12 cellular contexts compared by ENCODE assay signal in the genomic region with DNA sequence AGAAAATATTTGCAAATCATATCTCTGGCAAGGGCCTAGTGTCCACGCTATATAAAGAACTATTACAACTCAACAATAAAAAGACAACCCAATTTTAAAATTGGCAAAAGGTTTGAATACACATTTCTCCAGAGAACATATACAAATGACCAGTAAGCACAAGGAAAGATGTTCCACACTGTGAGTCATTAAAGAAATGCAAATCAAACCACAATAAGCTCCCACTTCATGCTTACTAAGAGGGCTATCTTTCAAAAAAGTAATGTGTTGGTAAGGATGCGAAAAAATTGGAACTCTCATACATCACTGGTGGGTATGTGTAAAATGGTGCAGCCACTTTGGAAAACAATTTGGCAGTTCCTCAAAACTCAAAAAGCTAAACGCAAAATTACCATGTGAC.
DNase-seq lines count a peak whose midpoint lies in the region; ATAC-seq and TF ChIP-seq lines count a peak whose summit lies in the region.
"Had no signal": no experiment of that assay in that cellular context is flagged by ENCODE, and none has a peak within 500 bp of the region (broad histone marks: within the 10 kb centered on the region; RNA-seq: fewer than 3 reads in every experiment).

No MANE protein-coding gene starts in this region.

- no peaks in the 10 kb centered on the region for H3K36me3 ChIP-seq in gastroesophageal sphincter

- H3K27ac ChIP-seq in gastroesophageal sphincter (no peak overlapping the region), coronary artery (no peak overlapping the region)

- ATAC-seq in GM18517 (IDR thresholded peaks at IDR 0.05; ENCODE audit: unreplicated experiment) (no peak), gastroesophageal sphincter (no peak)

- 74 to 91% methylated on average over 3 of the region's 3 CpGs for WGBS in gastroesophageal sphincter (ENCODE audit: low coverage in 1 of 2), 2 donors

- TF ChIP-seq EP300 in gastroesophageal sphincter (IDR thresholded peaks at IDR 0.05): no peak

- peaks cover 0 to 6% (median 0%) of the 10 kb centered on the region in 3 donors for H3K9me3 ChIP-seq in gastroesophageal sphincter

- TF ChIP-seq CTCF in epithelial cell of esophagus (IDR thresholded peaks at IDR 0.05; ENCODE audit: insufficient read depth, low read depth, low read length, missing control alignments) (no peak), gastroesophageal sphincter (IDR thresholded peaks at IDR 0.05) (no peak), coronary artery (IDR thresholded peaks at IDR 0.05) (no peak)

- DNase-seq in EL (peak; percentile 18), RKO (ENCODE audit: low spot score) (peak; percentile 21), epithelial cell of esophagus (ENCODE audit: low read depth) (peak; percentile 18), middle frontal gyrus (ENCODE audit: extremely low spot score, low spot score) (peak; percentile 3), coronary artery (ENCODE audit: low spot score) (no peak)
- DNase-seq: CD4-positive, CD25-positive, alpha-beta regulatory T cell; DMS79 treated with DMSO at 0.1 percent for 48 hours; Kasumi-1; MV-4-11; NCI-H1436 had no signal

- H3K4me1 ChIP-seq in gastroesophageal sphincter: no peaks in the 10 kb centered on the region

- TF ChIP-seq POLR2A in gastroesophageal sphincter (IDR thresholded peaks at IDR 0.05): no peak

- no peaks in the 10 kb centered on the region for H3K27me3 ChIP-seq in gastroesophageal sphincter

- H3K4me3 ChIP-seq in epithelial cell of esophagus (ENCODE audit: low read length): no peak overlapping the region
- no peak overlapping the region for H3K4me3 ChIP-seq in gastroesophageal sphincter
- H3K4me3 ChIP-seq in coronary artery: no peak overlapping the region
